Comparison of ENCODE assay signal across 2 cellular contexts in the genomic region with DNA sequence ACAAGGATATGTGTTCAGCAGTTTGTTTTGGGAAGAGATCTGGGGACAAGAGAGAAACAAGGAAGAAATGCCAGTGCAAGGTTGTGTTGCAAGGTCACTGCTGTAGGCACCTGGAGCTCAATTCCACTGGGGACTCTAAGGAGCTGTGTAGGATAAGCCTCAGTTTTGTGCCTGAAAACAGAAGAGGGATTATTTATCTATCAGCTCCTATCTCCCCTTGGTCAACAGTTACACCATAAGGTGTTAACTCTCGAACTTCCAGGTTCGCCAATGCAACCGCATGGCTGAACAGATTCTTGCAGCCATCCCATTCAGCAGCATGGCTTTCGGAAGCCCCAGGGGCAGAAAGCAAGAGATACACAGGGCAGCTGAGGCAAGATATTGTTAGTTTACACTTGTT.
TF ChIP-seq lines count a peak whose summit lies in the region.

No MANE protein-coding gene starts in this region.

TF ChIP-seq in GM23338, 12 proteins besides CTCF, POLR2A, EP300 and RAD21:
- TF ChIP-seq JUNB (IDR thresholded peaks at IDR 0.05; ENCODE audit: unreplicated experiment), result no peak
- TF ChIP-seq STAT1 (IDR thresholded peaks at IDR 0.05; ENCODE audit: unreplicated experiment), result no peak

TF ChIP-seq in H1, 55 proteins besides CTCF, POLR2A, EP300 and RAD21:
- TF ChIP-seq SUZ12 (IDR thresholded peaks at IDR 0.05; ENCODE audit: low read length), result no peak
- no peak for TF ChIP-seq POLR2AphosphoS5 (IDR thresholded peaks at IDR 0.05; ENCODE audit: low read depth, low read length)
- TF ChIP-seq SP2 (IDR thresholded peaks at IDR 0.05; ENCODE audit: low read length), result no peak
